In the genomic region with DNA sequence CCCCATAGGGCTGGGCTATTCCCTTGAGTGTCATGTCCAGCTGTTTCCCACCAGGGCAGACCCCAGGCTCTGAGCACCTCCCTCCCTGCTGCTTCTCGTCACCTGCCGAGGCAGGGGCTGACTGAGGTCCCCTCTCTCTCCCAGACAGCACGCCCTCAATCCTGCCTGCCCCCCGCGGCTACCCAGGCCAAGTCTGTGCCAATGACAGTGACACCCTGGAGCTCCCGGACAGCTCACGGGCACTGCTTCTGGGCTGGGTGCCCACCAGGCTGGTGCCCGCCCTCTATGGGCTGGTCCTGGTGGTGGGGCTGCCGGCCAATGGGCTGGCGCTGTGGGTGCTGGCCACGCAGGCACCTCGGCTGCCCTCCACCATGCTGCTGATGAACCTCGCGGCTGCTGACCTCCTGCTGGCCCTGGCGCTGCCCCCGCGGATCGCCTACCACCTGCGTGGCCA, we compare ENCODE assay signal across 12 cellular contexts. TPM values are rescaled to one million over a fixed set of nuclear protein-coding genes. Genes with fewer than 3 reads are reported as not detected.
DNase-seq lines count a peak whose midpoint lies in the region; ATAC-seq and TF ChIP-seq lines count a peak whose summit lies in the region.
"Had no signal": no experiment of that assay in that cellular context is flagged by ENCODE, and none has a peak within 500 bp of the region (broad histone marks: within the 10 kb centered on the region; RNA-seq: fewer than 3 reads in every experiment).

No MANE protein-coding gene starts in this region.

- H3K9me3 ChIP-seq in left lung (no peaks in the 10 kb centered on the region), aorta (ENCODE audit: control insufficient read depth, low read length) (no peaks in the 10 kb centered on the region)

- no peak overlapping the region for H3K27ac Mint-ChIP-seq in activated B cell treated with CpG ODN at 0.5 μM for 24 hours
- H3K27ac Mint-ChIP-seq in activated naive CD4-positive, alpha-beta T cell treated with anti-CD3 and anti-CD28 coated beads for 36 hours = no peak overlapping the region
- H3K27ac Mint-ChIP-seq: stimulated activated naive CD8-positive, alpha-beta T cell treated with anti-CD3 and anti-CD28 coated beads, Interleukin-15, Interleukin-2, amounts not matched to agents 100 ng/mL and 50 ng/mL, for 24 hours had no signal

- peak overlapping the region; percentile 19 for H3K4me3 Mint-ChIP-seq in activated B cell treated with CpG ODN at 0.5 μM for 24 hours
- no peak overlapping the region for H3K4me3 Mint-ChIP-seq in activated naive CD4-positive, alpha-beta T cell treated with anti-CD3 and anti-CD28 coated beads for 36 hours
- H3K4me3 Mint-ChIP-seq: stimulated activated naive CD8-positive, alpha-beta T cell treated with anti-CD3 and anti-CD28 coated beads, Interleukin-15, Interleukin-2, amounts not matched to agents 100 ng/mL and 50 ng/mL, for 24 hours had no signal

- H3K4me1 ChIP-seq in left lung (peaks cover 0 to 39% of the 10 kb centered on the region in 2 donors), aorta (ENCODE audit: control insufficient read depth in 1 of 2, insufficient read depth in 2 of 2, low read length in 2 of 2) (no peaks in the 10 kb centered on the region)

- H3K9me3 Mint-ChIP-seq in activated B cell treated with CpG ODN at 0.5 μM for 24 hours = no peaks in the 10 kb centered on the region
- no peaks in the 10 kb centered on the region for H3K9me3 Mint-ChIP-seq in activated naive CD4-positive, alpha-beta T cell treated with anti-CD3 and anti-CD28 coated beads for 36 hours
- H3K9me3 Mint-ChIP-seq: stimulated activated naive CD8-positive, alpha-beta T cell treated with anti-CD3 and anti-CD28 coated beads, Interleukin-15, Interleukin-2, amounts not matched to agents 100 ng/mL and 50 ng/mL, for 24 hours had no signal

- intact Hi-C loops in Right ventricle myocardium inferior (cut with DNase I) = no loop called here
- intact Hi-C loops in cardiac septum (cut with DNase I) = no loop called here
- intact Hi-C loops in activated B cell treated with CpG ODN at 0.5 μM for 24 hours (cut with micrococcal nuclease) = no loop called here
- intact Hi-C loops in left lung (cut with DNase I) = no loop called here
- intact Hi-C loops in aorta (cut with DNase I) = no loop called here
- intact Hi-C loops in activated naive CD4-positive, alpha-beta T cell treated with anti-CD3 and anti-CD28 coated beads for 36 hours (cut with micrococcal nuclease) = no loop called here

- H3K4me1 Mint-ChIP-seq in activated B cell treated with CpG ODN at 0.5 μM for 24 hours = peaks cover 49% of the 10 kb centered on the region
- peaks cover 5% of the 10 kb centered on the region for H3K4me1 Mint-ChIP-seq in activated naive CD4-positive, alpha-beta T cell treated with anti-CD3 and anti-CD28 coated beads for 36 hours (ENCODE audit: low read depth)

- CTCF ChIA-PET in activated B cell treated with CpG ODN at 0.5 μM for 24 hours (lab: Charles Lee) = no interaction called here
- CTCF ChIA-PET in activated naive CD4-positive, alpha-beta T cell treated with anti-CD3 and anti-CD28 coated beads for 36 hours (lab: Charles Lee) = no interaction called here

- POLR2A ChIA-PET in activated B cell treated with CpG ODN at 0.5 μM for 24 hours (lab: Charles Lee) = no interaction called here

- H3K36me3 ChIP-seq in left lung (no peaks in the 10 kb centered on the region), aorta (ENCODE audit: control insufficient read depth in 1 of 2, insufficient read depth in 2 of 2, low read length in 1 of 2) (no peaks in the 10 kb centered on the region)

- peak overlapping the region in 1 of 2 donors; percentile 37 for H3K4me3 ChIP-seq in left lung
- no peak overlapping the region for H3K4me3 ChIP-seq in aorta (ENCODE audit: low read length in 2 of 2)

- H3K27ac ChIP-seq in left lung = peak overlapping the region; percentile 48 to 80
- no peak overlapping the region for H3K27ac ChIP-seq in aorta (ENCODE audit: low read depth in 1 of 2, low read length in 2 of 2)

- no peaks in the 10 kb centered on the region for H3K36me3 Mint-ChIP-seq in activated B cell treated with CpG ODN at 0.5 μM for 24 hours (ENCODE audit: low read depth)
- H3K36me3 Mint-ChIP-seq in activated naive CD4-positive, alpha-beta T cell treated with anti-CD3 and anti-CD28 coated beads for 36 hours (ENCODE audit: low read depth) = no peaks in the 10 kb centered on the region

- DNase-seq in Right ventricle myocardium inferior (ENCODE audit: missing footprints) = peak; percentile 70
- no peak for DNase-seq in cardiac septum (ENCODE audit: low spot score)
- no peak for DNase-seq in activated B cell treated with CpG ODN at 0.5 μM for 24 hours
- DNase-seq in left lung = no peak
- no peak for DNase-seq in aorta
- no peak for DNase-seq in activated naive CD4-positive, alpha-beta T cell treated with anti-CD3 and anti-CD28 coated beads for 36 hours
- no peak for DNase-seq in NCI-H524 (lab: John Stamatoyannopoulos, UW)
- no peak for DNase-seq in SIG-M5 treated with dmso at 0.1 percent for 504 hours (lab: John Stamatoyannopoulos, UW; ENCODE audit: unreplicated experiment)
- DNase-seq: activated naive CD4-positive, alpha-beta T cell; NCI-H1694 treated with DMSO at 0.1 percent for 48 hours had no signal

- WGBS in aorta, 2 donors = 51% methylated on average over 18 to 19 of the region's 19 CpGs

- ATAC-seq in Right ventricle myocardium inferior = peak; percentile 73
- ATAC-seq in activated B cell treated with CpG ODN at 0.5 μM for 24 hours (ENCODE audit: low read depth) = no peak
- no peak for ATAC-seq in left lung
- peak; percentile 4 for ATAC-seq in aorta (ENCODE audit: low FRiP score)
- ATAC-seq: Panc1 had no signal

- peaks cover 2% of the 10 kb centered on the region for H3K27me3 Mint-ChIP-seq in activated B cell treated with CpG ODN at 0.5 μM for 24 hours
- peaks cover 17% of the 10 kb centered on the region for H3K27me3 Mint-ChIP-seq in activated naive CD4-positive, alpha-beta T cell treated with anti-CD3 and anti-CD28 coated beads for 36 hours (ENCODE audit: low read depth)
- H3K27me3 Mint-ChIP-seq: stimulated activated naive CD8-positive, alpha-beta T cell treated with anti-CD3 and anti-CD28 coated beads, Interleukin-15, Interleukin-2, amounts not matched to agents 100 ng/mL and 50 ng/mL, for 24 hours had no signal

- TF ChIP-seq CTCF in activated B cell treated with CpG ODN at 0.5 μM for 24 hours (IDR thresholded peaks at IDR 0.05) (no peak), left lung (IDR thresholded peaks at IDR 0.05) (no peak)

- peaks cover 0 to 43% of the 10 kb centered on the region in 2 donors for H3K27me3 ChIP-seq in left lung
- H3K27me3 ChIP-seq in aorta (ENCODE audit: control insufficient read depth in 1 of 2, insufficient read depth in 2 of 2, low read length in 1 of 2) = no peaks in the 10 kb centered on the region

RNA-seq across cellular contexts. Expression of gene F2RL3, which starts 0.7 kb away (rescaled TPM):
- total RNA-seq in Right ventricle myocardium inferior (0.27 TPM), cardiac septum (0.70 TPM), activated B cell treated with CpG ODN at 0.5 μM for 24 hours (0.58 and 0.83 TPM in 2 replicates), left lung (10 to 100 TPM in 1 of 2 donors, 1 to 10 TPM in 1; 3.1 to 14.8 TPM), aorta (1 to 10 TPM in 1 of 2 donors, under 1 TPM in 1; 0.78 to 9.9 TPM)
- polyA plus RNA-seq in aorta = under 1 TPM; 0.13 TPM
- not detected for total RNA-seq in activated naive CD4-positive, alpha-beta T cell treated with anti-CD3 and anti-CD28 coated beads for 36 hours

Comparison
In these comparisons a context has a peak if more than half of its experiments do, and no peak if none do; other contexts are left out.
1. ATAC-seq: peak in Right ventricle myocardium inferior (single experiment) and aorta (single experiment); none in activated B cell treated with CpG ODN at 0.5 μM for 24 hours (single experiment) and left lung (single experiment).
2. H3K27ac ChIP-seq: peak in left lung (2 of 2); none in aorta (0 of 2).